In the genomic region with DNA sequence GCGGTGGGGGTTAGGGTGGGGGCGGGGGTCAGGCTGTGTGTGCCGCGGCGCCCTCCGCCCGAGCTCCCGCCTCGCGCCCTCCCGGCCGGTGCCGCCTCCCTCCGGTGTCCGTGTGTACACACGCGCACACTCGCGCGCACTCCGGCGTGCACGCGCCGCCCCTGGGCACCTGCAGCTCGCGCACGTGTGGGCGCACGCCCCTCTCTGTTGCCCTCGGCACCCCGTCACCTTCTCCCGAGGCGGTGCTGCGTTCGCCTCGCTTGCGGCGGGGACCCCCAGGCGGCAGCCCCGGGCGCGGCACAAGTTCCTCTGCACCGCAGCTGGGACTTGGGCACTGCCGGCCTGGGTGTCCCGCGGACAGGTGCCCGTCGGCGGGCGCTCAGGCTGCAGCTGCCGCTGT, we compare ENCODE assay signal across 8 cellular contexts. TPM values are rescaled to one million over a fixed set of nuclear protein-coding genes. Genes with fewer than 3 reads are reported as not detected.
DNase-seq lines count a peak whose midpoint lies in the region; ATAC-seq and TF ChIP-seq lines count a peak whose summit lies in the region.

No MANE protein-coding gene starts in this region.

- H3K27ac Mint-ChIP-seq in activated naive CD8-positive, alpha-beta T cell treated with anti-CD3 and anti-CD28 coated beads, Interleukin-2, amount 10 ng/mL, durations not matched to agents 7 days and 5 days = no peak overlapping the region

- peak; percentile 23 for ATAC-seq in activated naive CD8-positive, alpha-beta T cell treated with anti-CD3 and anti-CD28 coated beads, Interleukin-2, amount 10 ng/mL, durations not matched to agents 7 days and 5 days (ENCODE audit: low read depth)
- ATAC-seq in HG03097 (IDR thresholded peaks at IDR 0.05; ENCODE audit: low FRiP score, unreplicated experiment) (no peak), GM18909 (IDR thresholded peaks at IDR 0.05; ENCODE audit: poor library complexity, unreplicated experiment) (no peak), GM21423 (IDR thresholded peaks at IDR 0.05; ENCODE audit: unreplicated experiment) (no peak)

- DNase-seq in M059J (ENCODE audit: low read depth) (peak; percentile 23), hepatocyte (ENCODE audit: low spot score) (peak; percentile 78), putamen (ENCODE audit: low spot score) (peak; percentile 31)
- DNase-seq in activated naive CD8-positive, alpha-beta T cell treated with anti-CD3 and anti-CD28 coated beads, Interleukin-2, amount 10 ng/mL, durations not matched to agents 7 days and 5 days = peak; percentile 27

- POLR2A ChIA-PET in activated naive CD8-positive, alpha-beta T cell treated with anti-CD3 and anti-CD28 coated beads, Interleukin-2, amount 10 ng/mL, durations not matched to agents 7 days and 5 days (lab: Charles Lee) = no interaction called here

- H3K36me3 Mint-ChIP-seq in activated naive CD8-positive, alpha-beta T cell treated with anti-CD3 and anti-CD28 coated beads, Interleukin-2, amount 10 ng/mL, durations not matched to agents 7 days and 5 days = no peaks in the 10 kb centered on the region

- H3K9me2 ChIP-seq in hepatocyte (replicated peaks; ENCODE audit: insufficient read depth) = no peaks in the 10 kb centered on the region

- H3K4me2 ChIP-seq in hepatocyte = peak overlapping the region; percentile 74

- peak overlapping the region; percentile 49 for H3K27ac ChIP-seq in C4-2B
- peak overlapping the region; percentile 41 for H3K27ac ChIP-seq in hepatocyte

- peak overlapping the region; percentile 91 for H2AFZ ChIP-seq in hepatocyte

- H3K4me3 Mint-ChIP-seq in activated naive CD8-positive, alpha-beta T cell treated with anti-CD3 and anti-CD28 coated beads, Interleukin-2, amount 10 ng/mL, durations not matched to agents 7 days and 5 days = peak overlapping the region; percentile 66

- H4K20me1 ChIP-seq in hepatocyte (ENCODE audit: insufficient read depth, poor library complexity, severe bottlenecking) = no peaks in the 10 kb centered on the region

- H3K4me1 ChIP-seq in hepatocyte (ENCODE audit: insufficient read depth) = no peaks in the 10 kb centered on the region

- no peaks in the 10 kb centered on the region for H3K27me3 ChIP-seq in hepatocyte

- no peaks in the 10 kb centered on the region for H3K79me2 ChIP-seq in hepatocyte

- WGBS in hepatocyte (ENCODE audit: low lambda C conversion rate, missing lambda C conversion rate) = 1% methylated on average over 30 of the region's 52 CpGs

- no peaks in the 10 kb centered on the region for H3K36me3 ChIP-seq in hepatocyte (replicated peaks; ENCODE audit: insufficient read depth, low read depth)

- H3K4me1 Mint-ChIP-seq in activated naive CD8-positive, alpha-beta T cell treated with anti-CD3 and anti-CD28 coated beads, Interleukin-2, amount 10 ng/mL, durations not matched to agents 7 days and 5 days = peaks cover 3% of the 10 kb centered on the region

- TF ChIP-seq CTCF in C4-2B (conservative IDR thresholded peaks at IDR 0.05) (no peak), hepatocyte (IDR thresholded peaks at IDR 0.05; ENCODE audit: poor library complexity) (no peak)

- no peaks in the 10 kb centered on the region for H3K9me3 Mint-ChIP-seq in activated naive CD8-positive, alpha-beta T cell treated with anti-CD3 and anti-CD28 coated beads, Interleukin-2, amount 10 ng/mL, durations not matched to agents 7 days and 5 days

- H3K4me3 ChIP-seq in hepatocyte = peak overlapping the region; percentile 90

- peaks cover 14% of the 10 kb centered on the region for H3K27me3 Mint-ChIP-seq in activated naive CD8-positive, alpha-beta T cell treated with anti-CD3 and anti-CD28 coated beads, Interleukin-2, amount 10 ng/mL, durations not matched to agents 7 days and 5 days

- H3K9me3 ChIP-seq in hepatocyte (ENCODE audit: low read depth) = no peaks in the 10 kb centered on the region

RNA-seq across cellular contexts. Expression of a gene that starts 0.5 kb away (rescaled TPM):
- total RNA-seq in M059J (2014; rRNA removed; shearing (Covaris generic)) = 0.44 and 1.8 TPM in 2 replicates
- total RNA-seq in activated naive CD8-positive, alpha-beta T cell treated with anti-CD3 and anti-CD28 coated beads, Interleukin-2, amount 10 ng/mL, durations not matched to agents 7 days and 5 days = not detected
- total RNA-seq in hepatocyte = 3.1 and 4.8 TPM in 2 replicates
- polyA plus RNA-seq in hepatocyte = 2.4 and 4.9 TPM in 2 replicates

RNA-seq across cellular contexts. Expression of a gene that starts 5.4 kb away (rescaled TPM):
- not detected in 2 replicates for total RNA-seq in M059J (2014; rRNA removed; shearing (Covaris generic))
- total RNA-seq in activated naive CD8-positive, alpha-beta T cell treated with anti-CD3 and anti-CD28 coated beads, Interleukin-2, amount 10 ng/mL, durations not matched to agents 7 days and 5 days = not detected
- total RNA-seq in hepatocyte = not detected in 2 replicates
- not detected in 2 replicates for polyA plus RNA-seq in hepatocyte

Comparison
In these comparisons a context has a peak if more than half of its experiments do, and no peak if none do; other contexts are left out.
1. DNase-seq: peak in every context shown above with its lines; median percentile 78 in hepatocyte; 31 in putamen; 27 in activated naive CD8-positive, alpha-beta T cell treated with anti-CD3 and anti-CD28 coated beads, Interleukin-2, amount 10 ng/mL, durations not matched to agents 7 days and 5 days; 23 in M059J.